Comparison of ENCODE assay signal across 30 cellular contexts in genomic region chr12:119114294-119114693, GRCh38.
"Had no signal": no experiment of that assay in that cellular context is flagged by ENCODE, and none has a peak within 500 bp of the region (broad histone marks: within the 10 kb centered on the region; RNA-seq: fewer than 3 reads in every experiment).

No MANE protein-coding gene starts in this region.

- DNase-seq: Kasumi-1, MG63, MM.1S, MV-4-11, NCI-H1048, NCI-H1092, NCI-H1092 treated with DMSO at 0.1 percent for 48 hours, NCI-H1417, NCI-H1417 treated with DMSO at 0.1 percent for 48 hours, NCI-H1436 treated with DMSO at 0.1 percent for 48 hours, NCI-H1694, NCI-H1694 treated with DMSO at 0.1 percent for 48 hours, NCI-H187, NCI-H187 treated with DMSO at 0.1 percent for 48 hours, NCI-H1930, NCI-H2029, NCI-H2029 treated with DMSO at 0.1 percent for 48 hours, NCI-H2081, NCI-H2081 treated with DMSO at 0.1 percent for 48 hours, NCI-H2107, NCI-H2171, NCI-H2171 treated with DMSO at 0.1 percent for 48 hours, NCI-H2227 treated with DMSO at 0.1 percent for 48 hours, NCI-H226, NCI-H345, NCI-H446, NCI-H446 treated with DMSO at 0.1 percent for 48 hours, NCI-H510A, NCI-H524, NCI-H524 treated with DMSO at 0.1 percent for 48 hours had no signal

- H3K36me3 ChIP-seq: MG63 had no signal

- H3K27me3 ChIP-seq: MG63 had no signal

- H3K9me3 ChIP-seq: MG63 had no signal

- H3K4me3 ChIP-seq: MG63 had no signal
